Comparison of ENCODE assay signal across 8 cellular contexts in the genomic region with DNA sequence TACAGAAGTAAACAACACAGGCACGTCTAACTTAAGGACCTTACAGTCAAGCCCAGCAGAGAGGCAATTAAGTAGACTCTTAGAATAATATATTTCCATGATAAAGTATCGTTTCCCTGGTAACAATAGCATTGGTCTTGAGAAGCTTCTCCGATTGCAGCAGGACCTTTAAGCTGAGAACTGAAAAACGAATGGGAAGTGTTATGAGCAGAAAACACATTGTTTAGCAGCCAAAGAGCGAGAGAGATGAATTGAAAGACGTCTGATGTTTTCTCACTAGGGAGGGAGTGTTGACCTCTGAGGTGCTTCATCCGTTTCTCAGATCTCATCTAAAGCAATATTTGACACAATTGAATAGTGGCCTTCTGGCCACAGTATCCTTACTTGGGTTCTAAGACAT. TPM values are rescaled to one million over a fixed set of nuclear protein-coding genes. Genes with fewer than 3 reads are reported as not detected.
DNase-seq lines count a peak whose midpoint lies in the region; ATAC-seq and TF ChIP-seq lines count a peak whose summit lies in the region.

No MANE protein-coding gene starts in this region.

- H3K9me2 ChIP-seq in OCI-LY1 (ENCODE audit: low read depth, low read length): no peaks in the 10 kb centered on the region

- POLR2A ChIA-PET in Caco-2 (lab: Charles Lee): interaction anchor here (1.3 to 2.0 kb wide), 4 partner anchors 27 to 221 kb away, joined by 4 to 17 read pairs (median 8); a partner anchor contains a TSS

- H3K4me2 ChIP-seq in OCI-LY1 (ENCODE audit: low read length): peak overlapping the region; percentile 100

- TF ChIP-seq CTCF in Caco-2 (IDR thresholded peaks at IDR 0.05; ENCODE audit: insufficient read depth in 1 of 2, low read depth in 1 of 2, low read length in 1 of 2, severe bottlenecking in 1 of 2, unreplicated experiment in 1 of 2) (no peak), OCI-LY1 (IDR thresholded peaks at IDR 0.05; ENCODE audit: low read length) (no peak), neutrophil (IDR thresholded peaks at IDR 0.05) (no peak)

- H3K4me1 ChIP-seq in Caco-2 (peaks cover 9% of the 10 kb centered on the region; the same call in 1 of the 2 replicates), OCI-LY1 (ENCODE audit: insufficient read depth, low read length, severe bottlenecking) (peaks cover 30% of the 10 kb centered on the region), endocrine pancreas (ENCODE audit: control insufficient read depth, insufficient read depth, low read length) (peaks cover 10% of the 10 kb centered on the region), neutrophil (ENCODE audit: control insufficient read depth in 1 of 2, insufficient read depth in 1 of 2, low read depth in 1 of 2, low read length in 1 of 2) (peaks cover 21 to 27% of the 10 kb centered on the region in 2 experiments)

- H3K27me3 Mint-ChIP-seq in Caco-2 (ENCODE audit: insufficient read depth, unreplicated experiment): no peaks in the 10 kb centered on the region

- H3K4me3 ChIP-seq in Caco-2 (ENCODE audit: low read depth, low read length) (peak overlapping the region; percentile 98), OCI-LY1 (ENCODE audit: low read depth, low read length, poor library complexity, severe bottlenecking) (peak overlapping the region; percentile 86), endocrine pancreas (ENCODE audit: control insufficient read depth, insufficient read depth, low read length) (peak overlapping the region; percentile 82), neutrophil (ENCODE audit: low read depth in 1 of 2, low read length in 1 of 2) (peak overlapping the region; percentile 84 to 88)

- BruUV-seq in Caco-2 (replicated peaks; lab: Mats Ljungman, UMichigan): no TSS peak

- H3F3A ChIP-seq in OCI-LY1 (ENCODE audit: insufficient read depth, low read length): no peaks in the 10 kb centered on the region

- peaks cover 57% of the 10 kb centered on the region for H3K79me2 ChIP-seq in OCI-LY1 (ENCODE audit: insufficient read depth, low read length)

- H3K27ac Mint-ChIP-seq in Caco-2 (ENCODE audit: unreplicated experiment): peak overlapping the region; percentile 98

- peak overlapping the region; percentile 88 for H3K4me3 Mint-ChIP-seq in Caco-2 (ENCODE audit: unreplicated experiment)

- H3K27me3 ChIP-seq in Caco-2 (replicated peaks; ENCODE audit: control insufficient read depth, insufficient read depth, low read length): no peaks in the 10 kb centered on the region
- H3K27me3 ChIP-seq in OCI-LY1 (ENCODE audit: insufficient read depth, low read length): no peaks in the 10 kb centered on the region
- no peaks in the 10 kb centered on the region for H3K27me3 ChIP-seq in endocrine pancreas (ENCODE audit: control insufficient read depth, insufficient read depth, low read length)
- no peaks in the 10 kb centered on the region for H3K27me3 ChIP-seq in neutrophil

- H3K36me3 ChIP-seq in Caco-2 (ENCODE audit: control insufficient read depth, insufficient read depth, low read length) (peaks cover 3% of the 10 kb centered on the region), OCI-LY1 (ENCODE audit: insufficient read depth, low read length) (peaks cover 32% of the 10 kb centered on the region), endocrine pancreas (ENCODE audit: control insufficient read depth, insufficient read depth, low read length) (no peaks in the 10 kb centered on the region), neutrophil (peaks cover 2% of the 10 kb centered on the region)

- no peak overlapping the region for H2AFZ ChIP-seq in OCI-LY1 (ENCODE audit: low read length)

- H3K27ac ChIP-seq in OCI-LY1 (ENCODE audit: low read depth, low read length, poor library complexity, severe bottlenecking): peak overlapping the region; percentile 5
- H3K27ac ChIP-seq in neutrophil: no peak overlapping the region

- no peaks in the 10 kb centered on the region for H3K9me3 Mint-ChIP-seq in Caco-2 (ENCODE audit: unreplicated experiment)

- H3K4me1 Mint-ChIP-seq in Caco-2 (ENCODE audit: low read depth, unreplicated experiment): peaks cover 19% of the 10 kb centered on the region

- no peak for ATAC-seq in HG03571 (IDR thresholded peaks at IDR 0.05; ENCODE audit: unreplicated experiment)
- no peak for ATAC-seq in HG03175 (IDR thresholded peaks at IDR 0.05; ENCODE audit: unreplicated experiment)
- no peak for ATAC-seq in GM18909 (IDR thresholded peaks at IDR 0.05; ENCODE audit: poor library complexity, unreplicated experiment)

- peak overlapping the region; percentile 86 for H3K9ac ChIP-seq in OCI-LY1 (ENCODE audit: low read length)
- peak overlapping the region; percentile 85 for H3K9ac ChIP-seq in endocrine pancreas (ENCODE audit: control insufficient read depth, insufficient read depth, low read length)

- CTCF ChIA-PET in Caco-2 (lab: Charles Lee): interaction anchor here (1.3 to 2.2 kb wide), 4 partner anchors 14 to 129 kb away, joined by 6 to 23 read pairs (median 10); a partner anchor contains a TSS

- H3K9me3 ChIP-seq in Caco-2: no peaks in the 10 kb centered on the region
- H3K9me3 ChIP-seq in OCI-LY1 (ENCODE audit: low read length): no peaks in the 10 kb centered on the region
- no peaks in the 10 kb centered on the region for H3K9me3 ChIP-seq in endocrine pancreas (ENCODE audit: control insufficient read depth, low read length)
- no peaks in the 10 kb centered on the region for H3K9me3 ChIP-seq in neutrophil

- peaks cover 56% of the 10 kb centered on the region for H3K36me3 Mint-ChIP-seq in Caco-2 (ENCODE audit: insufficient read depth, unreplicated experiment)

- intact Hi-C loops in Caco-2 (cut with micrococcal nuclease; ENCODE audit: unreplicated experiment): loop anchor here (5.0 kb wide), 1 partner anchor 75 kb away; no protein-coding TSS in a partner anchor

- no peaks in the 10 kb centered on the region for H4K20me1 ChIP-seq in OCI-LY1 (ENCODE audit: insufficient read depth, low read length)

- DNase-seq in Caco-2 (no peak), GM03348 (ENCODE audit: low spot score) (no peak)

RNA-seq across cellular contexts. Expression of a gene that starts 0.9 kb away (rescaled TPM):
- 42.6 and 45.9 TPM in 2 replicates for total RNA-seq in Caco-2 (2022)

RNA-seq across cellular contexts. Expression of a gene that starts 1.2 kb away (rescaled TPM):
- total RNA-seq in Caco-2 (2022): 40.0 and 43.7 TPM in 2 replicates

RNA-seq across cellular contexts. Expression of a gene that starts 19.5 kb away (rescaled TPM):
- 24.7 and 26.9 TPM in 2 replicates for total RNA-seq in Caco-2 (2022)

RNA-seq across cellular contexts. Expression of a gene that starts 27.0 kb away (rescaled TPM):
- total RNA-seq in Caco-2 (2022): 17.9 and 18.5 TPM in 2 replicates
